Comparison of ENCODE assay signal across 19 cellular contexts in the genomic region with DNA sequence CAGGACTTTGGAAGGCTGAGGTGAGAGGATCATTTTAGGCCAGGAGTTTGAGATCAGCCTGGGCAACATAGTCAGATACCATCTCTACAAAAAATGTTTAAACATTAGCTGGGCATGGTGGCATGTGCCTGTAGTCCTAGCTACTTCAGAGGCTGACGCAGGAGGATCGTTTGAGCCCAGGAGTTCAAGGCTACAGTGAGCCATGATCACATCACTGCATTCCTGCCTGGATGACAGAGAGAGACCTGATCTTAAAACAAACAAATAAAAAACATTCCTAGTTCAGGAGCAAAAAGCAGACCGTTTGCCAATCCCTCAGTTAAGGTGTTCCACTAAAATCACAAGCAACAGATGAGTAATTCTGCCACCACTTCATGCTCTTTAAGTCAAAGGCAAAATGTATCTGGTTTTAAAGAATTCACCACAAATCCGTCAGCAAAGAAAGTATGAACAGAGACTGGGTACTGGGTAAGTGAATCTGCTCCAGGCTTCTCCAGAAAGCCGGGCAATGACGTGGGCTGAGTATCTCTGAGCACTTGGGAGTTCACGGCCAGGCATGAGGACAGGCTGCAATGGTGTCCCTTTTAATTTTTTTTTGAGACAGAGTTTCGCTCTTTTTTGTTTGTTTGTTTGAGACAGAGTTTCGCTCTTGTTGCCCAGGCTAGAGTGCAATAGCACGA. TPM values are rescaled to one million over a fixed set of nuclear protein-coding genes. Genes with fewer than 3 reads are reported as not detected.
A peak's percentile ranks its signal among the peaks of the same experiment; 100 is the strongest.
DNase-seq lines count a peak whose midpoint lies in the region; ATAC-seq, FAIRE-seq and TF ChIP-seq lines count a peak whose summit lies in the region.
"Had no signal": no experiment of that assay in that cellular context is flagged by ENCODE, and none has a peak within 500 bp of the region (broad histone marks: within the 10 kb centered on the region; RNA-seq: fewer than 3 reads in every experiment).

No MANE protein-coding gene starts in this region.

- H3K4me1 ChIP-seq in astrocyte (ENCODE audit: insufficient read depth, low read length) = no peaks in the 10 kb centered on the region
- H3K4me1 ChIP-seq: stomach had no signal

- H3K4me3 ChIP-seq in astrocyte (ENCODE audit: insufficient read depth, low read depth, low read length) = no peak overlapping the region
- H3K4me3 ChIP-seq: stomach had no signal

- H3K9ac ChIP-seq in astrocyte (ENCODE audit: low read length) = peak overlapping the region; percentile 4

- no peaks in the 10 kb centered on the region for H3K9me3 ChIP-seq in astrocyte (ENCODE audit: insufficient read depth, low read depth, low read length)

- ATAC-seq in activated CD8-positive, alpha-beta memory T cell treated with anti-CD3 and anti-CD28 coated beads, Interleukin-2, amount 10 ng/mL, durations not matched to agents 7 days and 5 days = no peak
- no peak for ATAC-seq in stimulated activated naive CD8-positive, alpha-beta T cell treated with anti-CD3 and anti-CD28 coated beads, Interleukin-15, amount 100 ng/mL, for 72 hours
- ATAC-seq in GM18907 (IDR thresholded peaks at IDR 0.05; ENCODE audit: unreplicated experiment) = no peak
- ATAC-seq in GM21367 (IDR thresholded peaks at IDR 0.05; ENCODE audit: unreplicated experiment) = no peak
- ATAC-seq in GM21360 (IDR thresholded peaks at IDR 0.05; ENCODE audit: unreplicated experiment) = no peak

- CTCF ChIA-PET in activated CD8-positive, alpha-beta memory T cell treated with anti-CD3 and anti-CD28 coated beads, Interleukin-2, amount 10 ng/mL, durations not matched to agents 7 days and 5 days (lab: Charles Lee) = no interaction called here

- no peak overlapping the region for H3K27ac Mint-ChIP-seq in activated CD8-positive, alpha-beta memory T cell treated with anti-CD3 and anti-CD28 coated beads, Interleukin-2, amount 10 ng/mL, durations not matched to agents 7 days and 5 days
- peak overlapping the region; percentile 2 for H3K27ac Mint-ChIP-seq in astrocyte (ENCODE audit: unreplicated experiment)
- H3K27ac Mint-ChIP-seq in stimulated activated naive CD8-positive, alpha-beta T cell treated with anti-CD3 and anti-CD28 coated beads, Interleukin-15, amount 100 ng/mL, for 72 hours = peak overlapping the region in 1 of 2 donors; percentile 5
- H3K27ac Mint-ChIP-seq: activated naive CD8-positive, alpha-beta T cell; CD4-positive, alpha-beta memory T cell; T-helper 1 cell treated with Interleukin-12 subunit alpha and Interleukin-12 subunit beta and Interleukin-4 antibody, amounts not matched to agents 30 μg/mL and 1 μg/mL, for 36 hours had no signal

- FAIRE-seq in astrocyte (lab: Jason Lieb, UNC) = no peak
- FAIRE-seq: A204.1, endothelial cell of umbilical vein, G401.6 had no signal

- no peak for TF ChIP-seq CTCF in astrocyte (IDR thresholded peaks at IDR 0.05; ENCODE audit: insufficient read depth, low read depth, low read length)

- DNase-seq in activated CD8-positive, alpha-beta memory T cell treated with anti-CD3 and anti-CD28 coated beads, Interleukin-2, amount 10 ng/mL, durations not matched to agents 7 days and 5 days = peak; percentile 15
- DNase-seq in activated CD8-positive, alpha-beta memory T cell treated with anti-CD3 and anti-CD28 coated beads for 24 hours = no peak
- DNase-seq in astrocyte (ENCODE audit: low read depth) = peak; percentile 68
- DNase-seq in kidney tubule cell (ENCODE audit: low spot score) = peak; percentile 59
- no peak for DNase-seq in stimulated activated naive CD8-positive, alpha-beta T cell treated with anti-CD3 and anti-CD28 coated beads, Interleukin-15, amount 100 ng/mL, for 72 hours
- DNase-seq: activated CD4-positive, alpha-beta T cell treated with anti-CD3 and anti-CD28 coated beads for 1 hour; activated CD8-positive, alpha-beta memory T cell treated with anti-CD3 and anti-CD28 coated beads, Interleukin-2, amount 50 U/mL, for 4 hours; CD4-positive, alpha-beta memory T cell; islet precursor cell; NCI-H2107; stomach had no signal

- peaks cover 7% of the 10 kb centered on the region for H3K27me3 Mint-ChIP-seq in activated CD8-positive, alpha-beta memory T cell treated with anti-CD3 and anti-CD28 coated beads, Interleukin-2, amount 10 ng/mL, durations not matched to agents 7 days and 5 days
- no peaks in the 10 kb centered on the region for H3K27me3 Mint-ChIP-seq in astrocyte (ENCODE audit: low read depth, unreplicated experiment)
- H3K27me3 Mint-ChIP-seq in stimulated activated naive CD8-positive, alpha-beta T cell treated with anti-CD3 and anti-CD28 coated beads, Interleukin-15, amount 100 ng/mL, for 72 hours = no peaks in the 10 kb centered on the region
- H3K27me3 Mint-ChIP-seq: activated naive CD8-positive, alpha-beta T cell; CD4-positive, alpha-beta memory T cell had no signal

- H3K27ac ChIP-seq in astrocyte (ENCODE audit: low read depth, low read length) = no peak overlapping the region
- H3K27ac ChIP-seq: stomach had no signal

- H3K27me3 ChIP-seq in astrocyte (ENCODE audit: insufficient read depth, low read length) = no peaks in the 10 kb centered on the region
- H3K27me3 ChIP-seq: stomach had no signal

- peaks cover 1% of the 10 kb centered on the region for H3K36me3 Mint-ChIP-seq in activated CD8-positive, alpha-beta memory T cell treated with anti-CD3 and anti-CD28 coated beads, Interleukin-2, amount 10 ng/mL, durations not matched to agents 7 days and 5 days
- peaks cover 33% of the 10 kb centered on the region for H3K36me3 Mint-ChIP-seq in astrocyte (ENCODE audit: low read depth, unreplicated experiment)
- H3K36me3 Mint-ChIP-seq: activated naive CD8-positive, alpha-beta T cell; CD4-positive, alpha-beta memory T cell had no signal

- H3K9me3 Mint-ChIP-seq in activated CD8-positive, alpha-beta memory T cell treated with anti-CD3 and anti-CD28 coated beads, Interleukin-2, amount 10 ng/mL, durations not matched to agents 7 days and 5 days (ENCODE audit: low read depth) = no peaks in the 10 kb centered on the region
- no peaks in the 10 kb centered on the region for H3K9me3 Mint-ChIP-seq in astrocyte (ENCODE audit: unreplicated experiment)
- no peaks in the 10 kb centered on the region for H3K9me3 Mint-ChIP-seq in stimulated activated naive CD8-positive, alpha-beta T cell treated with anti-CD3 and anti-CD28 coated beads, Interleukin-15, amount 100 ng/mL, for 72 hours

- no peak overlapping the region for H3K4me3 Mint-ChIP-seq in activated CD8-positive, alpha-beta memory T cell treated with anti-CD3 and anti-CD28 coated beads, Interleukin-2, amount 10 ng/mL, durations not matched to agents 7 days and 5 days
- no peak overlapping the region for H3K4me3 Mint-ChIP-seq in astrocyte (ENCODE audit: unreplicated experiment)
- H3K4me3 Mint-ChIP-seq in stimulated activated naive CD8-positive, alpha-beta T cell treated with anti-CD3 and anti-CD28 coated beads, Interleukin-15, amount 100 ng/mL, for 72 hours = no peak overlapping the region
- H3K4me3 Mint-ChIP-seq: activated naive CD8-positive, alpha-beta T cell; CD4-positive, alpha-beta memory T cell; T-helper 1 cell treated with Interleukin-12 subunit alpha and Interleukin-12 subunit beta and Interleukin-4 antibody, amounts not matched to agents 30 μg/mL and 1 μg/mL, for 36 hours had no signal

- H3K4me2 ChIP-seq in astrocyte (ENCODE audit: low read length) = peak overlapping the region; percentile 3

- H3K79me2 ChIP-seq in astrocyte (ENCODE audit: insufficient read depth, low read length) = no peaks in the 10 kb centered on the region

- peaks cover 19% of the 10 kb centered on the region for H4K20me1 ChIP-seq in astrocyte (ENCODE audit: insufficient read depth, low read length)

- no peak overlapping the region for H2AFZ ChIP-seq in astrocyte (ENCODE audit: low read depth, low read length)

- no peaks in the 10 kb centered on the region for H3K36me3 ChIP-seq in astrocyte (ENCODE audit: insufficient read depth, low read length)

- peaks cover 8% of the 10 kb centered on the region for H3K4me1 Mint-ChIP-seq in activated CD8-positive, alpha-beta memory T cell treated with anti-CD3 and anti-CD28 coated beads, Interleukin-2, amount 10 ng/mL, durations not matched to agents 7 days and 5 days
- peaks cover 19% of the 10 kb centered on the region for H3K4me1 Mint-ChIP-seq in astrocyte (ENCODE audit: low read depth, unreplicated experiment)
- H3K4me1 Mint-ChIP-seq in stimulated activated naive CD8-positive, alpha-beta T cell treated with anti-CD3 and anti-CD28 coated beads, Interleukin-15, amount 100 ng/mL, for 72 hours = no peaks in the 10 kb centered on the region
- H3K4me1 Mint-ChIP-seq: CD4-positive, alpha-beta memory T cell had no signal

RNA-seq across cellular contexts. Expression of gene CLTCL1, which starts 19.5 kb away (rescaled TPM):
- total RNA-seq in activated CD8-positive, alpha-beta memory T cell treated with anti-CD3 and anti-CD28 coated beads, Interleukin-2, amount 10 ng/mL, durations not matched to agents 7 days and 5 days = 1 to 10 TPM in 1 of 2 experiments, under 1 TPM in 1; 0.68 to 1.2 TPM
- 54.4 and 65.3 TPM in 2 replicates for total RNA-seq in astrocyte

Comparison
In these comparisons a context has a peak if more than half of its experiments do, and no peak if none do; other contexts are left out.
1. DNase-seq: peak in activated CD8-positive, alpha-beta memory T cell treated with anti-CD3 and anti-CD28 coated beads, Interleukin-2, amount 10 ng/mL, durations not matched to agents 7 days and 5 days (single experiment), astrocyte (single experiment) and kidney tubule cell (single experiment); none in activated CD8-positive, alpha-beta memory T cell treated with anti-CD3 and anti-CD28 coated beads for 24 hours (single experiment) and stimulated activated naive CD8-positive, alpha-beta T cell treated with anti-CD3 and anti-CD28 coated beads, Interleukin-15, amount 100 ng/mL, for 72 hours (0 of 2).
2. RNA of gene CLTCL1, which starts 19.5 kb away (total RNA-seq): 54.4 to 65.3 TPM in astrocyte; 0.68 to 1.2 TPM in activated CD8-positive, alpha-beta memory T cell treated with anti-CD3 and anti-CD28 coated beads, Interleukin-2, amount 10 ng/mL, durations not matched to agents 7 days and 5 days; every median in the first group is over 10 times any median in the second.